17 cellular contexts compared by ENCODE assay signal in the genomic region with DNA sequence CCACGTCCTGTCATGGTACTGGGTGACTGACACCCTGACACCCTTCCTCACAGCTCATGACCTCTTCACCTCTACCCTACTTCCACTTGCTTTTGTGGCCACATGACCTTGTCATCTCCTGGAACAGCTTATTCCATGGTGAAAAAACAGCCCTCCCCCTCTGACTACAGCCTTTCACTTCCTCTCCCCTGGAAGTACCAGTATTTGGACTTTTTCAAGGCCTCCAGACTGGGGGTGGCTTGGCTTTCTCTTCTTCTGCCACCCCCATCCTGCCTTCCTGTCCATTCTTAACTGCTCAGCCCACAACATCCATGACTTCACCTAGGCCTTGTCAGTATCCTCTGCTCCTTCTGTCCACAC.
DNase-seq lines count a peak whose midpoint lies in the region; ATAC-seq, FAIRE-seq and TF ChIP-seq lines count a peak whose summit lies in the region.
"Had no signal": no experiment of that assay in that cellular context is flagged by ENCODE, and none has a peak within 500 bp of the region (broad histone marks: within the 10 kb centered on the region; RNA-seq: fewer than 3 reads in every experiment).

No MANE protein-coding gene starts in this region.

- H3K27ac Mint-ChIP-seq in dendritic cell treated with granulocyte-macrophage colony-stimulating factor and Interleukin-4, amounts not matched to agents 40 ng/mL and 50 ng/mL, for 4 days: peak overlapping the region; percentile 58
- H3K27ac Mint-ChIP-seq: endodermal cell, type B pancreatic cell had no signal

- H3K27me3 Mint-ChIP-seq in dendritic cell treated with granulocyte-macrophage colony-stimulating factor and Interleukin-4, amounts not matched to agents 40 ng/mL and 50 ng/mL, for 4 days: no peaks in the 10 kb centered on the region
- H3K27me3 Mint-ChIP-seq: IgD-negative memory B cell, type B pancreatic cell had no signal

- no peak for FAIRE-seq in GM12891 (lab: Jason Lieb, UNC)
- FAIRE-seq: frontal cortex had no signal

- TF ChIP-seq POLR2A in GM12891 (IDR thresholded peaks at IDR 0.05; ENCODE audit: low read depth, low read length): no peak

- peaks cover 26% of the 10 kb centered on the region for H3K9me3 Mint-ChIP-seq in dendritic cell treated with granulocyte-macrophage colony-stimulating factor and Interleukin-4, amounts not matched to agents 40 ng/mL and 50 ng/mL, for 4 days

- TF ChIP-seq CTCF in LNCaP clone FGC (IDR thresholded peaks at IDR 0.05; ENCODE audit: control insufficient read depth, extremely low read depth, insufficient read depth): no peak

- peaks cover 62% of the 10 kb centered on the region for H3K4me1 Mint-ChIP-seq in dendritic cell treated with granulocyte-macrophage colony-stimulating factor and Interleukin-4, amounts not matched to agents 40 ng/mL and 50 ng/mL, for 4 days (ENCODE audit: low read depth)

- DNase-seq in GM12891 (ENCODE audit: insufficient read length, low spot score) (no peak), LNCaP clone FGC (ENCODE audit: low read depth) (no peak), pons (ENCODE audit: low spot score) (peak; percentile 34), sciatic nerve (ENCODE audit: low spot score) (no peak), NCI-H510A (lab: John Stamatoyannopoulos, UW) (no peak)
- DNase-seq: activated gamma-delta T cell treated with Interleukin-2 at 50 U/mL for 16 hours, DND-41, endodermal cell had no signal

- 0 out of 2 replicates have a peak overlapping the region, but pooled peaks have one; percentile 1 for H3K4me3 ChIP-seq in LNCaP clone FGC (ENCODE audit: low read depth, low read length)
- H3K4me3 ChIP-seq: cardiac muscle cell had no signal

- intact Hi-C loops in dendritic cell treated with granulocyte-macrophage colony-stimulating factor and Interleukin-4, amounts not matched to agents 40 ng/mL and 50 ng/mL, for 4 days (cut with micrococcal nuclease): no loop called here
- intact Hi-C loops in sciatic nerve (cut with DNase I): no loop called here

- H3K4me3 Mint-ChIP-seq in dendritic cell treated with granulocyte-macrophage colony-stimulating factor and Interleukin-4, amounts not matched to agents 40 ng/mL and 50 ng/mL, for 4 days: peak overlapping the region; percentile 62
- H3K4me3 Mint-ChIP-seq: endodermal cell, IgD-negative memory B cell, immature natural killer cell, type B pancreatic cell had no signal

- no peak for ATAC-seq in HG03439 (IDR thresholded peaks at IDR 0.05; ENCODE audit: unreplicated experiment)
- ATAC-seq in sciatic nerve: no peak
- ATAC-seq in GM19351 (IDR thresholded peaks at IDR 0.05; ENCODE audit: unreplicated experiment): no peak
- ATAC-seq: SK-N-SH treated with all-trans-retinoic acid at 6 μM for 48 hours had no signal

- H3K36me3 Mint-ChIP-seq in dendritic cell treated with granulocyte-macrophage colony-stimulating factor and Interleukin-4, amounts not matched to agents 40 ng/mL and 50 ng/mL, for 4 days (ENCODE audit: low read depth): peaks cover 93% of the 10 kb centered on the region

TF ChIP-seq in GM12891, 5 proteins besides CTCF, POLR2A, EP300 and RAD21:
- no peak for TF ChIP-seq POU2F2 (IDR thresholded peaks at IDR 0.05; ENCODE audit: low read depth, low read length)
- TF ChIP-seq POLR2AphosphoS5 (IDR thresholded peaks at IDR 0.05; ENCODE audit: low read depth, low read length): no peak
- TF ChIP-seq SPI1 (IDR thresholded peaks at IDR 0.05; ENCODE audit: low read depth, low read length): peak; percentile 46
- no peak for TF ChIP-seq TAF1 (IDR thresholded peaks at IDR 0.05; ENCODE audit: low read depth, low read length)
TF ChIP-seq in GM12891: peak in this region for 1.
